In genomic region chr4:19319607-19320006, GRCh38 we compare ENCODE assay signal across 21 cellular contexts.
"Had no signal": no experiment of that assay in that cellular context is flagged by ENCODE, and none has a peak within 500 bp of the region (broad histone marks: within the 10 kb centered on the region; RNA-seq: fewer than 3 reads in every experiment).

No MANE protein-coding gene starts in this region.

- H3K27ac ChIP-seq: ascending aorta, coronary artery, left ventricle myocardium inferior, tibial nerve had no signal

- H3K9me3 ChIP-seq: ascending aorta, left ventricle myocardium inferior, tibial nerve had no signal

- H3K4me3 ChIP-seq: ascending aorta, coronary artery, left ventricle myocardium inferior, tibial nerve had no signal

- H3K27me3 ChIP-seq: ascending aorta, tibial nerve had no signal

- H3K4me1 ChIP-seq: ascending aorta, left ventricle myocardium inferior, tibial nerve had no signal

- H3K27me3 Mint-ChIP-seq: activated B cell treated with CpG ODN at 0.5 μM for 24 hours; activated CD4-positive, alpha-beta memory T cell treated with anti-CD3 and anti-CD28 coated beads, Interleukin-2, amount 10 ng/mL, durations not matched to agents 7 days and 5 days; activated naive CD4-positive, alpha-beta T cell treated with anti-CD3 and anti-CD28 coated beads, Interleukin-2, amount 10 ng/mL, durations not matched to agents 7 days and 5 days; activated naive CD8-positive, alpha-beta T cell treated with anti-CD3 and anti-CD28 coated beads, Interleukin-2, amount 50 U/mL, for 24 hours; activated T-cell treated with anti-CD3 and anti-CD28 coated beads, Interleukin-2, amount 50 U/mL, for 24 hours; central memory CD8-positive, alpha-beta T cell; stimulated activated naive CD8-positive, alpha-beta T cell treated with anti-CD3 and anti-CD28 coated beads, Interleukin-15, Interleukin-2, amounts not matched to agents 100 ng/mL and 50 ng/mL, for 24 hours had no signal

- H3K36me3 ChIP-seq: ascending aorta, left ventricle myocardium inferior, tibial nerve had no signal

- H3K4me3 Mint-ChIP-seq: activated B cell treated with CpG ODN at 0.5 μM for 24 hours; activated CD4-positive, alpha-beta memory T cell treated with anti-CD3 and anti-CD28 coated beads, Interleukin-2, amount 10 ng/mL, durations not matched to agents 7 days and 5 days; activated naive CD4-positive, alpha-beta T cell treated with anti-CD3 and anti-CD28 coated beads, Interleukin-2, amount 10 ng/mL, durations not matched to agents 7 days and 5 days; activated naive CD8-positive, alpha-beta T cell treated with anti-CD3 and anti-CD28 coated beads, Interleukin-2, amount 50 U/mL, for 24 hours; activated T-cell treated with anti-CD3 and anti-CD28 coated beads, Interleukin-2, amount 50 U/mL, for 24 hours; central memory CD8-positive, alpha-beta T cell; nephron progenitor cell; stimulated activated naive CD8-positive, alpha-beta T cell treated with anti-CD3 and anti-CD28 coated beads, Interleukin-15, Interleukin-2, amounts not matched to agents 100 ng/mL and 50 ng/mL, for 24 hours; T-helper 2 cell treated with Interferon-gamma antibody and Interleukin-4, amounts not matched to agents 5 μg/mL and 100 μg/mL, for 36 hours had no signal

- H3K36me3 Mint-ChIP-seq: activated naive CD4-positive, alpha-beta T cell treated with anti-CD3 and anti-CD28 coated beads, Interleukin-2, amount 10 ng/mL, durations not matched to agents 7 days and 5 days had no signal

- DNase-seq: activated B cell treated with CpG ODN at 0.5 μM for 24 hours; activated CD4-positive, alpha-beta memory T cell treated with anti-CD3 and anti-CD28 coated beads, Interleukin-2, amount 10 ng/mL, durations not matched to agents 7 days and 5 days; activated CD4-positive, alpha-beta T cell treated with anti-CD3 and anti-CD28 coated beads for 48 hours; activated naive CD4-positive, alpha-beta T cell treated with anti-CD3 and anti-CD28 coated beads, Interleukin-2, amount 10 ng/mL, durations not matched to agents 7 days and 5 days; activated naive CD8-positive, alpha-beta T cell treated with anti-CD3 and anti-CD28 coated beads, Interleukin-2, amount 50 U/mL, for 24 hours; activated T-cell treated with anti-CD3 and anti-CD28 coated beads, Interleukin-2, amount 50 U/mL, for 24 hours; foreskin melanocyte; hypothalamus; left ventricle myocardium inferior; mammary epithelial cell; midbrain; nephron progenitor cell; stimulated activated CD4-positive, alpha-beta T cell treated with anti-CD3 and anti-CD28 coated beads, Interleukin-12 subunit alpha, Interleukin-12 subunit beta, amount 100 ng/mL, for 4 hours; stimulated activated CD4-positive, alpha-beta T cell treated with anti-CD3 and anti-CD28 coated beads, Interleukin-1b, Interleukin-23, amount 100 ng/mL, for 48 hours had no signal

- H3K27ac Mint-ChIP-seq: activated B cell treated with CpG ODN at 0.5 μM for 24 hours; activated CD4-positive, alpha-beta memory T cell treated with anti-CD3 and anti-CD28 coated beads, Interleukin-2, amount 10 ng/mL, durations not matched to agents 7 days and 5 days; activated naive CD4-positive, alpha-beta T cell treated with anti-CD3 and anti-CD28 coated beads, Interleukin-2, amount 10 ng/mL, durations not matched to agents 7 days and 5 days; activated naive CD8-positive, alpha-beta T cell treated with anti-CD3 and anti-CD28 coated beads, Interleukin-2, amount 50 U/mL, for 24 hours; activated T-cell treated with anti-CD3 and anti-CD28 coated beads, Interleukin-2, amount 50 U/mL, for 24 hours; activated T-helper 2 cell treated with anti-CD3 and anti-CD28 coated beads, Interferon-gamma antibody, Interleukin-2, Interleukin-4, amounts not matched to agents 10 μg/mL and 5 μg/mL and 100 μg/mL, durations not matched to agents 14 hours and 24 hours and 36 hours; nephron progenitor cell; stimulated activated naive CD8-positive, alpha-beta T cell treated with anti-CD3 and anti-CD28 coated beads, Interleukin-15, Interleukin-2, amounts not matched to agents 100 ng/mL and 50 ng/mL, for 24 hours; T-helper 2 cell treated with Interferon-gamma antibody and Interleukin-4, amounts not matched to agents 5 μg/mL and 100 μg/mL, for 36 hours had no signal

- H3K4me1 Mint-ChIP-seq: activated B cell treated with CpG ODN at 0.5 μM for 24 hours; activated CD4-positive, alpha-beta memory T cell treated with anti-CD3 and anti-CD28 coated beads, Interleukin-2, amount 10 ng/mL, durations not matched to agents 7 days and 5 days; activated naive CD4-positive, alpha-beta T cell treated with anti-CD3 and anti-CD28 coated beads, Interleukin-2, amount 10 ng/mL, durations not matched to agents 7 days and 5 days; activated naive CD8-positive, alpha-beta T cell treated with anti-CD3 and anti-CD28 coated beads, Interleukin-2, amount 50 U/mL, for 24 hours; central memory CD8-positive, alpha-beta T cell had no signal

- H3K9me3 Mint-ChIP-seq: nephron progenitor cell had no signal
